Comparison of ENCODE assay signal across 8 cellular contexts in genomic region chr19:3132971-3133792, GRCh38.
DNase-seq lines count a peak whose midpoint lies in the region; ATAC-seq lines count a peak whose summit lies in the region.

No MANE protein-coding gene starts in this region.

- DNase-seq in GF-D8 (lab: John Stamatoyannopoulos, UW) (peak; percentile 94), NOMO-1 treated with DMSO at 0.1 percent for 48 hours (lab: John Stamatoyannopoulos, UW; ENCODE audit: unreplicated experiment) (peak; percentile 86), activated T-cell treated with anti-CD3 and anti-CD28 coated beads for 48 hours (ENCODE audit: low read depth) (peak; percentile 80), glomerular visceral epithelial cell (ENCODE audit: extremely low spot score) (peak; percentile 70), cortex of kidney (lab: John Stamatoyannopoulos, UW) (no peak)
- DNase-seq in stimulated activated CD4-positive, alpha-beta T cell treated with anti-CD3 and anti-CD28 coated beads, Interleukin-15, amount 100 ng/mL, for 48 hours (ENCODE audit: low read depth in 2 of 2): peak; percentile 81 to 83

- ATAC-seq in HG02798 (IDR thresholded peaks at IDR 0.05; ENCODE audit: poor library complexity, unreplicated experiment) (peak; percentile 58), GM19035 (IDR thresholded peaks at IDR 0.05; ENCODE audit: unreplicated experiment) (no peak)
